In genomic region chr12:6866163-6866919, GRCh38 we compare ENCODE assay signal across 8 cellular contexts. TPM values are rescaled to one million over a fixed set of nuclear protein-coding genes. Genes with fewer than 3 reads are reported as not detected.
DNase-seq lines count a peak whose midpoint lies in the region; ATAC-seq and TF ChIP-seq lines count a peak whose summit lies in the region.

No MANE protein-coding gene starts in this region.

- H3K9me2 ChIP-seq in neural cell (ENCODE audit: insufficient read depth, low read length): no peaks in the 10 kb centered on the region

- H4K20me1 ChIP-seq in BLaER1 (peaks cover 47% of the 10 kb centered on the region), neural cell (ENCODE audit: insufficient read depth) (no peaks in the 10 kb centered on the region)

- no peak overlapping the region for H2AFZ ChIP-seq in neural cell (ENCODE audit: low read depth, low read length)

- TF ChIP-seq CTCF in LNCaP clone FGC (IDR thresholded peaks at IDR 0.05; ENCODE audit: control insufficient read depth, extremely low read depth, insufficient read depth) (no peak), neural cell (IDR thresholded peaks at IDR 0.05; ENCODE audit: poor library complexity, severe bottlenecking) (no peak)

- no peak for ATAC-seq in GM18520 (IDR thresholded peaks at IDR 0.05; ENCODE audit: unreplicated experiment)

- H3K9ac ChIP-seq in BLaER1 (peak overlapping the region; percentile 71; the same call in 1 of the 2 replicates), duodenal mucosa (ENCODE audit: low read depth in 1 of 2, low read length in 2 of 2) (peak overlapping the region; percentile 81 to 82), neural cell (ENCODE audit: low read length) (no peak overlapping the region)

- H3K36me3 ChIP-seq in BLaER1 (peaks cover 74% of the 10 kb centered on the region), duodenal mucosa (ENCODE audit: control insufficient read depth in 1 of 2, insufficient read depth in 2 of 2, low read length in 2 of 2) (peaks cover 37 to 58% of the 10 kb centered on the region in 2 donors), neural cell (ENCODE audit: insufficient read depth, low read length) (no peaks in the 10 kb centered on the region)

- no peaks in the 10 kb centered on the region for H3K9me3 ChIP-seq in BLaER1
- no peaks in the 10 kb centered on the region for H3K9me3 ChIP-seq in duodenal mucosa (ENCODE audit: control insufficient read depth in 1 of 2, low read length in 2 of 2)
- no peaks in the 10 kb centered on the region for H3K9me3 ChIP-seq in neural cell (ENCODE audit: low read length)

- H3K27me3 ChIP-seq in BLaER1: no peaks in the 10 kb centered on the region
- no peaks in the 10 kb centered on the region for H3K27me3 ChIP-seq in duodenal mucosa (ENCODE audit: control insufficient read depth in 1 of 2, insufficient read depth in 2 of 2, low read length in 2 of 2)
- H3K27me3 ChIP-seq in neural cell (ENCODE audit: insufficient read depth, low read depth, low read length): no peaks in the 10 kb centered on the region

- DNase-seq in LNCaP clone FGC (ENCODE audit: low read depth) (no peak), HPDE6-E6E7 (ENCODE audit: extremely low spot score) (no peak), H4 (ENCODE audit: low spot score) (no peak), kidney glomerular epithelial cell (lab: John Stamatoyannopoulos, UW) (no peak)

- peak overlapping the region; percentile 100 for H3K4me2 ChIP-seq in BLaER1
- H3K4me2 ChIP-seq in neural cell (ENCODE audit: low read length): no peak overlapping the region

- H3K4me1 ChIP-seq in BLaER1 (peaks cover 50% of the 10 kb centered on the region), duodenal mucosa (ENCODE audit: control insufficient read depth in 1 of 2, insufficient read depth in 2 of 2, low read length in 2 of 2) (peaks cover 32 to 38% of the 10 kb centered on the region in 2 donors)

- no peaks in the 10 kb centered on the region for H3K79me2 ChIP-seq in neural cell (replicated peaks; ENCODE audit: insufficient read depth, low read length)

- peaks cover 3% of the 10 kb centered on the region for H3F3A ChIP-seq in neural cell (ENCODE audit: insufficient read depth, low read length, poor library complexity, severe bottlenecking)

- peak overlapping the region; percentile 86 for H3K4me3 ChIP-seq in BLaER1
- peak overlapping the region; percentile 99 for H3K4me3 ChIP-seq in LNCaP clone FGC (ENCODE audit: low read depth, low read length)
- peak overlapping the region; percentile 77 to 94 for H3K4me3 ChIP-seq in duodenal mucosa (ENCODE audit: low read depth in 1 of 2, low read length in 2 of 2)
- peak overlapping the region; percentile 83 for H3K4me3 ChIP-seq in neural cell (ENCODE audit: low read length)

- H3K27ac ChIP-seq in BLaER1 (peak overlapping the region; percentile 48), duodenal mucosa (ENCODE audit: low read depth, low read length) (no peak overlapping the region), neural cell (ENCODE audit: low read length) (no peak overlapping the region)

- TF ChIP-seq EP300 in neural cell (conservative IDR thresholded peaks at IDR 0.05; ENCODE audit: poor library complexity, severe bottlenecking): no peak

- no peak for TF ChIP-seq RAD21 in neural cell (conservative IDR thresholded peaks at IDR 0.05)

TF ChIP-seq in neural cell, 6 proteins besides CTCF, POLR2A, EP300 and RAD21:
- TF ChIP-seq REST (IDR thresholded peaks at IDR 0.05; ENCODE audit: borderline replicate concordance) (no peak), SMC3 (conservative IDR thresholded peaks at IDR 0.05; ENCODE audit: poor library complexity) (no peak), POLR2AphosphoS5 (IDR thresholded peaks at IDR 0.05) (no peak), MXI1 (conservative IDR thresholded peaks at IDR 0.05; ENCODE audit: poor library complexity, severe bottlenecking) (no peak)

RNA-seq across cellular contexts. Expression of gene TPI1, which starts 1.0 kb away (rescaled TPM):
- polyA plus RNA-seq in neural cell: 288 and 292 TPM in 2 replicates
- polyA minus RNA-seq in neural cell: 150 and 158 TPM in 2 replicates
- 2,242 and 2,549 TPM in 2 replicates for total RNA-seq in H4 (2014; rRNA removed; shearing (Covaris generic))

RNA-seq across cellular contexts. Expression of gene SPSB2, which starts 6.8 kb away (rescaled TPM):
- 12.8 and 14.2 TPM in 2 replicates for polyA plus RNA-seq in neural cell
- 5.8 and 6.0 TPM in 2 replicates for polyA minus RNA-seq in neural cell
- 10.8 TPM in 2 replicates for total RNA-seq in H4 (2014; rRNA removed; shearing (Covaris generic))

RNA-seq across cellular contexts. Expression of gene USP5, which starts 14.4 kb away (rescaled TPM):
- 120 and 130 TPM in 2 replicates for polyA plus RNA-seq in neural cell
- 104 and 125 TPM in 2 replicates for polyA minus RNA-seq in neural cell
- total RNA-seq in H4 (2014; rRNA removed; shearing (Covaris generic)): 86.2 and 91.4 TPM in 2 replicates

RNA-seq across cellular contexts. Expression of gene CDCA3, which starts 15.3 kb away (rescaled TPM):
- 4.1 and 7.3 TPM in 2 replicates for polyA plus RNA-seq in neural cell
- 4.9 and 5.8 TPM in 2 replicates for polyA minus RNA-seq in neural cell
- total RNA-seq in H4 (2014; rRNA removed; shearing (Covaris generic)): 75.3 and 101 TPM in 2 replicates

RNA-seq across cellular contexts. Expression of gene GNB3, which starts 25.6 kb away (rescaled TPM):
- polyA plus RNA-seq in neural cell: 18.8 and 19.0 TPM in 2 replicates
- 4.4 and 4.5 TPM in 2 replicates for polyA minus RNA-seq in neural cell
- 0.12 and 1.0 TPM in 2 replicates for total RNA-seq in H4 (2014; rRNA removed; shearing (Covaris generic))
